Comparison of ENCODE assay signal across 10 cellular contexts in the genomic region with DNA sequence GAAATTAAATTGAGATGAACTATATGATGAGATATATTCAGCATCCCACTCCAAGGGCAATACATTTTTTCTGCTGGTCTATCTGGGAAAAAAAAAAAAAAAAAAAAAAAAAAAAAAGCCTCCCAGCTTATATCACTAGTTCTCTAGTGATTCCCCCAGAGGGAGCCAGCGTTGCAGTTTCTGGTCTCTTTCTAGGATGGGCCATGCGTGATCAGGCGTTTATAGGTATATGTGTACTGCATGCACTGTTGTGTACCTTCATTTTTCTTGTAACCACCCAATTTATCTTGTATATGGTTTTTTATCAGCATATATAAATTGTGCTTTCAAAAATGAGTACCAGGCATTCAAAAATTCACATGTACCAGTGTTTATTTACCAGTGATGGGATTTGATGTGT. TPM values are rescaled to one million over a fixed set of nuclear protein-coding genes. Genes with fewer than 3 reads are reported as not detected.
DNase-seq lines count a peak whose midpoint lies in the region; ATAC-seq and TF ChIP-seq lines count a peak whose summit lies in the region.
"Had no signal": no experiment of that assay in that cellular context is flagged by ENCODE, and none has a peak within 500 bp of the region (broad histone marks: within the 10 kb centered on the region; RNA-seq: fewer than 3 reads in every experiment).

No MANE protein-coding gene starts in this region.

- no peak overlapping the region for H3K27ac Mint-ChIP-seq in CD4-positive, alpha-beta T cell
- H3K27ac Mint-ChIP-seq: activated naive CD4-positive, alpha-beta T cell treated with anti-CD3 and anti-CD28 coated beads, Interleukin-2, amount 50 U/mL, for 24 hours had no signal

- H3K4me3 ChIP-seq in coronary artery, result no peak overlapping the region

- no peaks in the 10 kb centered on the region for H3K9me3 ChIP-seq in CD4-positive, alpha-beta T cell (ENCODE audit: control insufficient read depth, low read length)

- no peak for TF ChIP-seq CTCF in CD4-positive, alpha-beta T cell (IDR thresholded peaks at IDR 0.05)
- TF ChIP-seq CTCF in coronary artery (IDR thresholded peaks at IDR 0.05), result no peak

- ATAC-seq in GM19351 (IDR thresholded peaks at IDR 0.05; ENCODE audit: unreplicated experiment) (peak; percentile 71), HG03432 (IDR thresholded peaks at IDR 0.05; ENCODE audit: unreplicated experiment) (no peak)
- ATAC-seq in CD4-positive, alpha-beta T cell (ENCODE audit: poor library complexity), result no peak

- POLR2A ChIA-PET in CD4-positive, alpha-beta T cell (lab: Charles Lee), result no interaction called here

- H3K27me3 ChIP-seq in CD4-positive, alpha-beta T cell (ENCODE audit: control insufficient read depth, insufficient read depth, low read length), result no peaks in the 10 kb centered on the region

- TF ChIP-seq POLR2A in erythroblast (IDR thresholded peaks at IDR 0.05; ENCODE audit: low read length), result no peak

- CTCF ChIA-PET in CD4-positive, alpha-beta T cell (lab: Charles Lee), result no interaction called here

- DNase-seq in COLO829 (ENCODE audit: low spot score) (peak; percentile 50), NCI-H460 (ENCODE audit: extremely low read depth, low read depth) (peak; percentile 69), erythroblast (lab: John Stamatoyannopoulos, UW) (peak; percentile 14 to 15), ureter (ENCODE audit: low spot score) (no peak), coronary artery (ENCODE audit: low spot score) (no peak)
- no peak for DNase-seq in CD4-positive, alpha-beta T cell

- H3K27me3 Mint-ChIP-seq in CD4-positive, alpha-beta T cell, result peaks cover 33% of the 10 kb centered on the region

- no peaks in the 10 kb centered on the region for H3K4me1 Mint-ChIP-seq in CD4-positive, alpha-beta T cell (ENCODE audit: low read depth)
- H3K4me1 Mint-ChIP-seq: activated naive CD4-positive, alpha-beta T cell treated with anti-CD3 and anti-CD28 coated beads, Interleukin-2, amount 50 U/mL, for 24 hours had no signal

- no peak overlapping the region for H3K27ac ChIP-seq in CD4-positive, alpha-beta T cell (ENCODE audit: low read depth, low read length)
- no peak overlapping the region for H3K27ac ChIP-seq in coronary artery
- H3K27ac ChIP-seq: parathyroid adenoma had no signal

- H3K9me3 Mint-ChIP-seq in CD4-positive, alpha-beta T cell, result no peaks in the 10 kb centered on the region
- H3K9me3 Mint-ChIP-seq: activated naive CD4-positive, alpha-beta T cell treated with anti-CD3 and anti-CD28 coated beads, Interleukin-2, amount 50 U/mL, for 24 hours had no signal

- H3K36me3 Mint-ChIP-seq in CD4-positive, alpha-beta T cell (ENCODE audit: low read depth), result no peaks in the 10 kb centered on the region
- H3K36me3 Mint-ChIP-seq: activated naive CD4-positive, alpha-beta T cell treated with anti-CD3 and anti-CD28 coated beads, Interleukin-2, amount 50 U/mL, for 24 hours had no signal

- H3K4me3 Mint-ChIP-seq in CD4-positive, alpha-beta T cell, result no peak overlapping the region
- H3K4me3 Mint-ChIP-seq: activated naive CD4-positive, alpha-beta T cell treated with anti-CD3 and anti-CD28 coated beads, Interleukin-2, amount 50 U/mL, for 24 hours had no signal

- intact Hi-C loops in CD4-positive, alpha-beta T cell (cut with DNase I, micrococcal nuclease), result no loop called here

RNA-seq across cellular contexts. Expression of a gene that starts 35.1 kb away (rescaled TPM):
- total RNA-seq in NCI-H460 (2014; rRNA removed; shearing (Covaris generic)), result not detected in 2 replicates
- polyA plus RNA-seq in NCI-H460 (2014; cell fraction: nucleus; rRNA removed), result not detected in 2 replicates
- not detected for total RNA-seq in CD4-positive, alpha-beta T cell
- total RNA-seq in ureter, result not detected

Comparison
In these comparisons a context has a peak if more than half of its experiments do, and no peak if none do; other contexts are left out.
1. DNase-seq: peak in COLO829 (single experiment), NCI-H460 (single experiment) and erythroblast (2 of 2); none in CD4-positive, alpha-beta T cell (0 of 10), ureter (single experiment) and coronary artery (single experiment).